Comparison of ENCODE assay signal across 15 cellular contexts in the genomic region with DNA sequence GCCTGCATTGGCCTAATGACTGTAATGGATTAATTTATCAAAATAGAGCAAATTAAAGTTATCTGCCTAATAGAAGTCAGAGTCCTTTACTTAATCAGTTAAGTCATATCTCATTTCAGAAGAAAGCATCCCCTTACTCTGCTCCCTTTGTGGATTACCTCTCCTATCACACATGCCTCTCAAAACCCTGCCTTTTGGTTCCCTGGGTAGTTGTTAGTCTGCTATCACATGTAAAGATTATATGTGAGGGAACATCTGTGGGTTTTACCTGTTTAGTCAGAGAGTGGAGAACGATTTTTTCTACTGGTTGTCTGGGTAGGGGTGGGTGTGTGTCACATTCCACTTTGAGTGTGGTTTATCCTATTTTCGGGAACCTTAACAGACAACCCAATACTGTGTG. TPM values are rescaled to one million over a fixed set of nuclear protein-coding genes. Genes with fewer than 3 reads are reported as not detected.
A peak's percentile ranks its signal among the peaks of the same experiment; 100 is the strongest.
DNase-seq lines count a peak whose midpoint lies in the region; ATAC-seq and TF ChIP-seq lines count a peak whose summit lies in the region.
"Had no signal": no experiment of that assay in that cellular context is flagged by ENCODE, and none has a peak within 500 bp of the region (broad histone marks: within the 10 kb centered on the region; RNA-seq: fewer than 3 reads in every experiment).

No MANE protein-coding gene starts in this region.

- no peak overlapping the region for H3K4me3 Mint-ChIP-seq in HFFc6
- H3K4me3 Mint-ChIP-seq: activated CD8-positive, alpha-beta T cell treated with anti-CD3 and anti-CD28 coated beads, Interleukin-2, amount 10 ng/mL, durations not matched to agents 7 days and 5 days; dendritic cell treated with granulocyte-macrophage colony-stimulating factor and Interleukin-4, amounts not matched to agents 40 ng/mL and 50 ng/mL, for 4 days had no signal

- H3K9me3 Mint-ChIP-seq in HFFc6, result no peaks in the 10 kb centered on the region; the same call in 1 of the 2 replicates

- no peak for TF ChIP-seq EP300 in SK-N-SH (IDR thresholded peaks at IDR 0.05; ENCODE audit: borderline replicate concordance in 1 of 2, low read depth in 1 of 2, low read length in 1 of 2)

- no peak overlapping the region for H3K4me2 ChIP-seq in SK-N-SH

- DNase-seq in SK-N-SH (no peak), brain microvascular endothelial cell (no peak), NCI-H2227 (lab: John Stamatoyannopoulos, UW; ENCODE audit: unreplicated experiment) (no peak), HFFc6 (no peak)
- no peak for DNase-seq in activated naive CD4-positive, alpha-beta T cell treated with Interleukin-2 at 50 U/mL for 16 hours
- DNase-seq: activated CD8-positive, alpha-beta T cell treated with anti-CD3 and anti-CD28 coated beads, Interleukin-2, amount 10 ng/mL, durations not matched to agents 7 days and 5 days; DMS153; foreskin keratinocyte; NCI-H748 treated with DMSO at 0.1 percent for 48 hours; stimulated activated CD4-positive, alpha-beta T cell treated with anti-CD3 and anti-CD28 coated beads, Interleukin-12 subunit alpha, Interleukin-12 subunit beta, amount 100 ng/mL, for 4 hours; stimulated activated CD8-positive, alpha-beta memory T cell treated with anti-CD3 and anti-CD28 coated beads, Interleukin-4, amount 100 ng/mL, for 48 hours had no signal

- no peak overlapping the region for H3K4me3 ChIP-seq in SK-N-SH (ENCODE audit: low read depth in 2 of 2, low read length in 1 of 2)
- H3K4me3 ChIP-seq in brain microvascular endothelial cell (ENCODE audit: low read depth, low read length), result no peak overlapping the region

- H3K9me2 ChIP-seq in SK-N-SH, result no peaks in the 10 kb centered on the region

- no peak overlapping the region for H2AFZ ChIP-seq in SK-N-SH (ENCODE audit: low read depth)

- ATAC-seq in SK-N-SH treated with all-trans-retinoic acid at 6 μM for 48 hours (no peak), HG02759 (IDR thresholded peaks at IDR 0.05; ENCODE audit: unreplicated experiment) (peak; percentile 45), HG03521 (IDR thresholded peaks at IDR 0.05; ENCODE audit: unreplicated experiment) (peak; percentile 33)
- ATAC-seq: activated CD8-positive, alpha-beta T cell treated with anti-CD3 and anti-CD28 coated beads, Interleukin-2, amount 10 ng/mL, durations not matched to agents 7 days and 5 days; foreskin keratinocyte had no signal

- 74% methylated on average over 2 of the region's 2 CpGs for WGBS in SK-N-SH (ENCODE audit: low lambda C conversion rate)

- peaks cover 0 to 13% of the 10 kb centered on the region in 2 experiments; a peak in 2 of 4 replicates for H3K4me1 ChIP-seq in SK-N-SH (ENCODE audit: control insufficient read depth in 1 of 2, insufficient read depth in 2 of 2, low read depth in 1 of 2, low read length in 1 of 2)
- H3K4me1 ChIP-seq: foreskin keratinocyte had no signal

- no peak overlapping the region for H3K9ac ChIP-seq in SK-N-SH

- H3K4me1 Mint-ChIP-seq in HFFc6 (ENCODE audit: low read depth), result peaks cover 36% of the 10 kb centered on the region

- no peaks in the 10 kb centered on the region for H3K27me3 Mint-ChIP-seq in HFFc6 (ENCODE audit: insufficient read depth)
- H3K27me3 Mint-ChIP-seq: dendritic cell treated with granulocyte-macrophage colony-stimulating factor and Interleukin-4, amounts not matched to agents 40 ng/mL and 50 ng/mL, for 4 days had no signal

- no peaks in the 10 kb centered on the region for H3K27me3 ChIP-seq in SK-N-SH (ENCODE audit: insufficient read depth)
- H3K27me3 ChIP-seq in brain microvascular endothelial cell (replicated peaks), result no peaks in the 10 kb centered on the region
- H3K27me3 ChIP-seq: foreskin keratinocyte had no signal

- TF ChIP-seq RAD21 in SK-N-SH (IDR thresholded peaks at IDR 0.05; ENCODE audit: low read length), result no peak

- CTCF ChIA-PET in SK-N-SH (lab: Yijun Ruan, JAX), result no interaction called here

- peaks cover 9% of the 10 kb centered on the region for H3F3A ChIP-seq in SK-N-SH (replicated peaks; ENCODE audit: insufficient read depth)

- H3K27ac Mint-ChIP-seq in HFFc6, result no peak overlapping the region
- H3K27ac Mint-ChIP-seq: activated CD8-positive, alpha-beta T cell treated with anti-CD3 and anti-CD28 coated beads, Interleukin-2, amount 10 ng/mL, durations not matched to agents 7 days and 5 days; dendritic cell treated with granulocyte-macrophage colony-stimulating factor and Interleukin-4, amounts not matched to agents 40 ng/mL and 50 ng/mL, for 4 days had no signal

- in situ Hi-C loops in brain microvascular endothelial cell (cut with HindIII; ENCODE audit: low pct_ligation_motif_present, low sequenced_read_pairs), result no loop called here

- TF ChIP-seq CTCF in SK-N-SH (IDR thresholded peaks at IDR 0.05), result no peak
- no peak for TF ChIP-seq CTCF in brain microvascular endothelial cell (IDR thresholded peaks at IDR 0.05; ENCODE audit: low read depth, low read length, missing control alignments)
- no peak for TF ChIP-seq CTCF in HFFc6 (IDR thresholded peaks at IDR 0.05)

- POLR2A ChIA-PET in SK-N-SH (lab: Yijun Ruan, JAX), result no interaction called here

- 0 out of 2 replicates have a peak, but pooled peaks cover 6% of the 10 kb centered on the region for H3K9me3 ChIP-seq in SK-N-SH

- peaks cover 71% of the 10 kb centered on the region for H3K79me2 ChIP-seq in SK-N-SH (ENCODE audit: insufficient read depth)

- H3K36me3 Mint-ChIP-seq in HFFc6 (ENCODE audit: low read depth), result peaks cover 26% of the 10 kb centered on the region

- H4K20me1 ChIP-seq in SK-N-SH (ENCODE audit: insufficient read depth), result peaks cover 17% of the 10 kb centered on the region

- peaks cover 0 to 9% of the 10 kb centered on the region in 2 experiments for H3K36me3 ChIP-seq in SK-N-SH (replicated peaks in 1 of 2; ENCODE audit: control insufficient read depth in 1 of 2, insufficient read depth in 2 of 2, low read length in 1 of 2)
- no peaks in the 10 kb centered on the region for H3K36me3 ChIP-seq in brain microvascular endothelial cell (replicated peaks)

- H3K27ac ChIP-seq in SK-N-SH (ENCODE audit: low read depth in 2 of 2, low read length in 1 of 2), result no peak overlapping the region
- H3K27ac ChIP-seq in brain microvascular endothelial cell, result no peak overlapping the region
- H3K27ac ChIP-seq: foreskin keratinocyte had no signal

TF ChIP-seq in SK-N-SH treated with all-trans-retinoic acid at 6 μM for 48 hours, 23 proteins besides CTCF, POLR2A, EP300 and RAD21:
- TF ChIP-seq, protein P1, sequence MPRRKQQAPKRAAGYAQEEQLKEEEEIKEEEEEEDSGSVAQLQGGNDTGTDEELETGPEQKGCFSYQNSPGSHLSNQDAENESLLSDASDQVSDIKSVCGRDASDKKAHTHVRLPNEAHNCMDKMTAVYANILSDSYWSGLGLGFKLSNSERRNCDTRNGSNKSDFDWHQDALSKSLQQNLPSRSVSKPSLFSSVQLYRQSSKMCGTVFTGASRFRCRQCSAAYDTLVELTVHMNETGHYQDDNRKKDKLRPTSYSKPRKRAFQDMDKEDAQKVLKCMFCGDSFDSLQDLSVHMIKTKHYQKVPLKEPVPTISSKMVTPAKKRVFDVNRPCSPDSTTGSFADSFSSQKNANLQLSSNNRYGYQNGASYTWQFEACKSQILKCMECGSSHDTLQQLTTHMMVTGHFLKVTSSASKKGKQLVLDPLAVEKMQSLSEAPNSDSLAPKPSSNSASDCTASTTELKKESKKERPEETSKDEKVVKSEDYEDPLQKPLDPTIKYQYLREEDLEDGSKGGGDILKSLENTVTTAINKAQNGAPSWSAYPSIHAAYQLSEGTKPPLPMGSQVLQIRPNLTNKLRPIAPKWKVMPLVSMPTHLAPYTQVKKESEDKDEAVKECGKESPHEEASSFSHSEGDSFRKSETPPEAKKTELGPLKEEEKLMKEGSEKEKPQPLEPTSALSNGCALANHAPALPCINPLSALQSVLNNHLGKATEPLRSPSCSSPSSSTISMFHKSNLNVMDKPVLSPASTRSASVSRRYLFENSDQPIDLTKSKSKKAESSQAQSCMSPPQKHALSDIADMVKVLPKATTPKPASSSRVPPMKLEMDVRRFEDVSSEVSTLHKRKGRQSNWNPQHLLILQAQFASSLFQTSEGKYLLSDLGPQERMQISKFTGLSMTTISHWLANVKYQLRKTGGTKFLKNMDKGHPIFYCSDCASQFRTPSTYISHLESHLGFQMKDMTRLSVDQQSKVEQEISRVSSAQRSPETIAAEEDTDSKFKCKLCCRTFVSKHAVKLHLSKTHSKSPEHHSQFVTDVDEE (CRISPR knock-in tag; IDR thresholded peaks at IDR 0.05), result no peak
- 0 out of 2 replicates have a peak, but pooled peaks have one; percentile 9 for TF ChIP-seq ISL1 (CRISPR knock-in tag; IDR thresholded peaks at IDR 0.05)
TF ChIP-seq in SK-N-SH treated with all-trans-retinoic acid at 6 μM for 48 hours: peak in this region for 1.

TF ChIP-seq in SK-N-SH, 30 proteins besides CTCF, POLR2A, EP300 and RAD21 (continues in another document):
- TF ChIP-seq RCOR1 (IDR thresholded peaks at IDR 0.05; ENCODE audit: low read length) (no peak), JUND (IDR thresholded peaks at IDR 0.05) (no peak), RFX5 (IDR thresholded peaks at IDR 0.05; ENCODE audit: low read length) (no peak), CHD2 (IDR thresholded peaks at IDR 0.05; ENCODE audit: low read length, partially characterized antibody) (no peak), POLR2AphosphoS5 (IDR thresholded peaks at IDR 0.05; ENCODE audit: low read depth, low read length) (no peak), MEF2A (IDR thresholded peaks at IDR 0.05; ENCODE audit: borderline replicate concordance, low read depth) (no peak), NFIC (IDR thresholded peaks at IDR 0.05; ENCODE audit: borderline replicate concordance) (no peak), GATA2 (CRISPR knock-in tag; IDR thresholded peaks at IDR 0.05) (no peak), YY1 (IDR thresholded peaks at IDR 0.05; ENCODE audit: low read depth) (no peak)
- TF ChIP-seq, protein P2, sequence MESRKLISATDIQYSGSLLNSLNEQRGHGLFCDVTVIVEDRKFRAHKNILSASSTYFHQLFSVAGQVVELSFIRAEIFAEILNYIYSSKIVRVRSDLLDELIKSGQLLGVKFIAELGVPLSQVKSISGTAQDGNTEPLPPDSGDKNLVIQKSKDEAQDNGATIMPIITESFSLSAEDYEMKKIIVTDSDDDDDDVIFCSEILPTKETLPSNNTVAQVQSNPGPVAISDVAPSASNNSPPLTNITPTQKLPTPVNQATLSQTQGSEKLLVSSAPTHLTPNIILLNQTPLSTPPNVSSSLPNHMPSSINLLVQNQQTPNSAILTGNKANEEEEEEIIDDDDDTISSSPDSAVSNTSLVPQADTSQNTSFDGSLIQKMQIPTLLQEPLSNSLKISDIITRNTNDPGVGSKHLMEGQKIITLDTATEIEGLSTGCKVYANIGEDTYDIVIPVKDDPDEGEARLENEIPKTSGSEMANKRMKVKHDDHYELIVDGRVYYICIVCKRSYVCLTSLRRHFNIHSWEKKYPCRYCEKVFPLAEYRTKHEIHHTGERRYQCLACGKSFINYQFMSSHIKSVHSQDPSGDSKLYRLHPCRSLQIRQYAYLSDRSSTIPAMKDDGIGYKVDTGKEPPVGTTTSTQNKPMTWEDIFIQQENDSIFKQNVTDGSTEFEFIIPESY (IDR thresholded peaks at IDR 0.05; ENCODE audit: borderline replicate concordance, low read depth), result no peak

RNA-seq across cellular contexts. Expression of gene UBE2E2, which starts 16.4 kb away (rescaled TPM):
- polyA plus RNA-seq in SK-N-SH (2012; rRNA removed), result 46.4 and 57.9 TPM in 2 replicates
- polyA plus RNA-seq in SK-N-SH (2012; cell fraction: cytosol; rRNA removed), result 50.8 and 54.0 TPM in 2 replicates
- 16.5 and 17.7 TPM in 2 replicates for polyA plus RNA-seq in SK-N-SH (2012; cell fraction: nucleus; rRNA removed)
- total RNA-seq in HFFc6 (2021; fragmentation: NEBNext Ultra II Directional; extraction: Animal tissue kit (Norgen Biotek cat#: 25700)), result 10 to 100 TPM; 38.2 to 53.0 (median 47.2) TPM
